In the genomic region with DNA sequence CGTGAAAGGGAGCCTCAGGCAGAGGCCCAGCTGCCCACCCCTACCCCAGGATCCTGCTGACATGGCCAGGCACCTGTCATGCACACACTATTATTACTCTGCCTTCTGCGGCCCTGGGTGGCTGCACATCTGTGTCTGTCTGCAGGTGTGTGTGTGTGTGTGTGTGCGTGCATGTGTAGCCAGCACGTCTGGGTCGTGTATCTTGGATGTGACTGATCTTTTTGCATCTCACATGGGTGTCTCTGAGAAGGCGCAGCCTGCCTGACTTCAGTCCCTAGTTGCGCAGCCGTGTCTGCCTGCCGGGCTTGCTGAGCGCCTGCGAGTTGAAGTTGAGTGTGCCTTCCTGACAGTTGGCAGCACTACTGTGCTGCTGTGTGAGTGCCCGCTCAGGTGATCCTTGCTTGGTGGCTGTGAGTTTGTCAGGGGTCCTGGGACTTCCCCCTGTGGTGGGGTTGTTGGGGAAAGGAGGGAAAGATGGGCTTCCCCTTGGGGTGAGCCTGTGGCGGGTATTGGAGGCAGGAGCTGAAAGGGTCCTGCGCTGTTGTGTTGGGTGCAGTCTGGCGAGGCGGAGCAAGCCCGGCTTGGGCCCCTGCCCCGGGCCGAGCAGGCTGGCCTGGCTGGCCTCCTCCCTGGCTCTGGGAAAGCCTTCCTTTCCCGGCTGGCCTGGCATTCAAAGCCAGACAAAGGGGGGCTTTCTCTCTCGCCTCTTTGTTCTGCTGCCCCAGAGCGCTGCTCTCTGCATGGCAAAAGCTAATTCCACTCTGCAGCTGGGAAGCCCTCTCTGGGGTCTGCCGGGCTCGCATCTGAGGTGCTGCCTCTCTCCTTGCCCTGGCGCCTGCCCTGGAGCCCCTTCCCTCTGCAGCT, we compare ENCODE assay signal across 8 cellular contexts. TPM values are rescaled to one million over a fixed set of nuclear protein-coding genes. Genes with fewer than 3 reads are reported as not detected.
DNase-seq lines count a peak whose midpoint lies in the region; ATAC-seq and TF ChIP-seq lines count a peak whose summit lies in the region.

No MANE protein-coding gene starts in this region.

- DNase-seq in T-helper 17 cell = no peak
- DNase-seq in endodermal cell = no peak
- DNase-seq in NCI-H1105 (lab: John Stamatoyannopoulos, UW) = no peak
- no peak for DNase-seq in NCI-H1436 (lab: John Stamatoyannopoulos, UW)
- DNase-seq in NCI-H1092 (lab: John Stamatoyannopoulos, UW) = no peak
- no peak for DNase-seq in AG08396 (ENCODE audit: low spot score)

- no peaks in the 10 kb centered on the region for H3F3A ChIP-seq in neural cell (ENCODE audit: insufficient read depth, low read length, poor library complexity, severe bottlenecking)

- no peak for TF ChIP-seq RAD21 in neural cell (conservative IDR thresholded peaks at IDR 0.05)

- peak overlapping the region; percentile 99 for H3K27ac Mint-ChIP-seq in T-helper 17 cell
- H3K27ac Mint-ChIP-seq in endodermal cell = peak overlapping the region; percentile 77

- no peaks in the 10 kb centered on the region for H3K9me3 ChIP-seq in BLaER1
- H3K9me3 ChIP-seq in T-helper 17 cell (ENCODE audit: control insufficient read depth, low read length, poor library complexity, severe bottlenecking) = no peaks in the 10 kb centered on the region
- no peaks in the 10 kb centered on the region for H3K9me3 ChIP-seq in endodermal cell (ENCODE audit: control insufficient read depth, low read length)
- H3K9me3 ChIP-seq in neural cell (ENCODE audit: low read length) = no peaks in the 10 kb centered on the region

- peaks cover 96% of the 10 kb centered on the region for H3K79me2 ChIP-seq in neural cell (replicated peaks; ENCODE audit: insufficient read depth, low read length)

- no peak for ATAC-seq in T-helper 17 cell

- peaks cover 63% of the 10 kb centered on the region for H3K4me1 Mint-ChIP-seq in T-helper 17 cell
- peaks cover 24% of the 10 kb centered on the region for H3K4me1 Mint-ChIP-seq in endodermal cell

- peak overlapping the region; percentile 95 for H3K4me3 ChIP-seq in BLaER1
- H3K4me3 ChIP-seq in endodermal cell (ENCODE audit: low read length) = no peak overlapping the region
- H3K4me3 ChIP-seq in neural cell (ENCODE audit: low read length) = peak overlapping the region; percentile 97

- peaks cover 91% of the 10 kb centered on the region for H4K20me1 ChIP-seq in BLaER1
- peaks cover 25% of the 10 kb centered on the region for H4K20me1 ChIP-seq in neural cell (ENCODE audit: insufficient read depth)

- no peak for TF ChIP-seq CTCF in endodermal cell (conservative IDR thresholded peaks at IDR 0.05)
- no peak for TF ChIP-seq CTCF in neural cell (IDR thresholded peaks at IDR 0.05; ENCODE audit: poor library complexity, severe bottlenecking)

- peak; percentile 26 for TF ChIP-seq EP300 in neural cell (conservative IDR thresholded peaks at IDR 0.05; ENCODE audit: poor library complexity, severe bottlenecking)

- no peaks in the 10 kb centered on the region for H3K9me3 Mint-ChIP-seq in endodermal cell

- peaks cover 75% of the 10 kb centered on the region for H3K4me1 ChIP-seq in BLaER1
- peaks cover 23% of the 10 kb centered on the region for H3K4me1 ChIP-seq in endodermal cell (ENCODE audit: control insufficient read depth, insufficient read depth, low read length)

- no peaks in the 10 kb centered on the region for H3K9me2 ChIP-seq in neural cell (ENCODE audit: insufficient read depth, low read length)

- peaks cover 46% of the 10 kb centered on the region for H3K36me3 ChIP-seq in BLaER1
- H3K36me3 ChIP-seq in endodermal cell (ENCODE audit: control insufficient read depth, insufficient read depth, low read length) = peaks cover 12% of the 10 kb centered on the region
- no peaks in the 10 kb centered on the region for H3K36me3 ChIP-seq in neural cell (ENCODE audit: insufficient read depth, low read length)

- no peak overlapping the region for H2AFZ ChIP-seq in neural cell (ENCODE audit: low read depth, low read length)

- H3K27me3 ChIP-seq in BLaER1 (no peaks in the 10 kb centered on the region), endodermal cell (ENCODE audit: control insufficient read depth, insufficient read depth, low read length, poor library complexity, severe bottlenecking) (no peaks in the 10 kb centered on the region), neural cell (ENCODE audit: insufficient read depth, low read depth, low read length) (no peaks in the 10 kb centered on the region)

- H3K27me3 Mint-ChIP-seq in T-helper 17 cell (no peaks in the 10 kb centered on the region), endodermal cell (ENCODE audit: insufficient read depth) (no peaks in the 10 kb centered on the region)

- H3K4me2 ChIP-seq in BLaER1 = peak overlapping the region; percentile 97
- H3K4me2 ChIP-seq in neural cell (ENCODE audit: low read length) = peak overlapping the region; percentile 93

- H3K36me3 Mint-ChIP-seq in T-helper 17 cell (ENCODE audit: low read depth) = peaks cover 4% of the 10 kb centered on the region
- peaks cover 13% of the 10 kb centered on the region for H3K36me3 Mint-ChIP-seq in endodermal cell (ENCODE audit: low read depth)

- peak overlapping the region; percentile 97 for H3K9ac ChIP-seq in BLaER1
- peak overlapping the region; percentile 5 for H3K9ac ChIP-seq in endodermal cell (ENCODE audit: extremely low read depth, low read length, poor library complexity, severe bottlenecking)
- peak overlapping the region; percentile 66 for H3K9ac ChIP-seq in neural cell (ENCODE audit: low read length)

- peak overlapping the region; percentile 99 for H3K4me3 Mint-ChIP-seq in T-helper 17 cell
- no peak overlapping the region for H3K4me3 Mint-ChIP-seq in endodermal cell

- H3K27ac ChIP-seq in BLaER1 (peak overlapping the region; percentile 98), endodermal cell (ENCODE audit: low read depth, low read length) (peak overlapping the region; percentile 99), neural cell (ENCODE audit: low read length) (peak overlapping the region; percentile 67)

- WGBS in endodermal cell (ENCODE audit: insufficient coverage in 1 of 2, insufficient read length in 1 of 2), 2 experiments = 71 to 72% methylated on average over 11 to 25 of the region's 25 CpGs

TF ChIP-seq in neural cell, 6 proteins besides CTCF, POLR2A, EP300 and RAD21:
- TF ChIP-seq, protein P1, sequence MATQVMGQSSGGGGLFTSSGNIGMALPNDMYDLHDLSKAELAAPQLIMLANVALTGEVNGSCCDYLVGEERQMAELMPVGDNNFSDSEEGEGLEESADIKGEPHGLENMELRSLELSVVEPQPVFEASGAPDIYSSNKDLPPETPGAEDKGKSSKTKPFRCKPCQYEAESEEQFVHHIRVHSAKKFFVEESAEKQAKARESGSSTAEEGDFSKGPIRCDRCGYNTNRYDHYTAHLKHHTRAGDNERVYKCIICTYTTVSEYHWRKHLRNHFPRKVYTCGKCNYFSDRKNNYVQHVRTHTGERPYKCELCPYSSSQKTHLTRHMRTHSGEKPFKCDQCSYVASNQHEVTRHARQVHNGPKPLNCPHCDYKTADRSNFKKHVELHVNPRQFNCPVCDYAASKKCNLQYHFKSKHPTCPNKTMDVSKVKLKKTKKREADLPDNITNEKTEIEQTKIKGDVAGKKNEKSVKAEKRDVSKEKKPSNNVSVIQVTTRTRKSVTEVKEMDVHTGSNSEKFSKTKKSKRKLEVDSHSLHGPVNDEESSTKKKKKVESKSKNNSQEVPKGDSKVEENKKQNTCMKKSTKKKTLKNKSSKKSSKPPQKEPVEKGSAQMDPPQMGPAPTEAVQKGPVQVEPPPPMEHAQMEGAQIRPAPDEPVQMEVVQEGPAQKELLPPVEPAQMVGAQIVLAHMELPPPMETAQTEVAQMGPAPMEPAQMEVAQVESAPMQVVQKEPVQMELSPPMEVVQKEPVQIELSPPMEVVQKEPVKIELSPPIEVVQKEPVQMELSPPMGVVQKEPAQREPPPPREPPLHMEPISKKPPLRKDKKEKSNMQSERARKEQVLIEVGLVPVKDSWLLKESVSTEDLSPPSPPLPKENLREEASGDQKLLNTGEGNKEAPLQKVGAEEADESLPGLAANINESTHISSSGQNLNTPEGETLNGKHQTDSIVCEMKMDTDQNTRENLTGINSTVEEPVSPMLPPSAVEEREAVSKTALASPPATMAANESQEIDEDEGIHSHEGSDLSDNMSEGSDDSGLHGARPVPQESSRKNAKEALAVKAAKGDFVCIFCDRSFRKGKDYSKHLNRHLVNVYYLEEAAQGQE (IDR thresholded peaks at IDR 0.05; ENCODE audit: borderline replicate concordance) = no peak
- no peak for TF ChIP-seq TAF1 (IDR thresholded peaks at IDR 0.05; ENCODE audit: low read depth)
- TF ChIP-seq MXI1 (conservative IDR thresholded peaks at IDR 0.05; ENCODE audit: poor library complexity, severe bottlenecking) = peak; percentile 46
- peak; percentile 37 for TF ChIP-seq POLR2AphosphoS5 (IDR thresholded peaks at IDR 0.05)
- TF ChIP-seq SMC3 (conservative IDR thresholded peaks at IDR 0.05; ENCODE audit: poor library complexity) = no peak
- TF ChIP-seq EZH2 (IDR thresholded peaks at IDR 0.05; ENCODE audit: borderline replicate concordance, insufficient read depth, low read length, poor library complexity, severe bottlenecking) = no peak

RNA-seq across cellular contexts. Expression of a gene that starts 4.8 kb away (rescaled TPM):
- total RNA-seq in T-helper 17 cell (10 to 100 TPM; 63.6 to 73.0 TPM), endodermal cell (10 to 100 TPM; 27.7 to 32.7 TPM)
- polyA plus RNA-seq in endodermal cell (2013, experiment 1 of 2) = 55.6 TPM
- 46.3 TPM for polyA plus RNA-seq in endodermal cell (2013, experiment 2 of 2)
- polyA plus RNA-seq in neural cell = 47.5 and 59.2 TPM in 2 replicates
- 63.4 and 77.9 TPM in 2 replicates for polyA minus RNA-seq in neural cell

Comparison
In these comparisons a context has a peak if more than half of its experiments do, and no peak if none do; other contexts are left out.
1. H3K9ac ChIP-seq: peak in every context shown above with its lines; median percentile 97 in BLaER1; 66 in neural cell; 5 in endodermal cell.